11 cellular contexts compared by ENCODE assay signal in genomic region chr3:62559831-62560445, GRCh38.
A peak's percentile ranks its signal among the peaks of the same experiment; 100 is the strongest.
DNase-seq lines count a peak whose midpoint lies in the region; ATAC-seq, FAIRE-seq and TF ChIP-seq lines count a peak whose summit lies in the region.
"Had no signal": no experiment of that assay in that cellular context is flagged by ENCODE, and none has a peak within 500 bp of the region (broad histone marks: within the 10 kb centered on the region; RNA-seq: fewer than 3 reads in every experiment).

No MANE protein-coding gene starts in this region.

- no peak overlapping the region for H3K4me3 ChIP-seq in heart left ventricle
- no peak overlapping the region for H3K4me3 ChIP-seq in SU-DHL-6 (ENCODE audit: insufficient read depth, low read length, poor library complexity, severe bottlenecking)
- no peak overlapping the region for H3K4me3 ChIP-seq in upper lobe of right lung

- H3K9ac ChIP-seq in SU-DHL-6 (ENCODE audit: low read length) = no peak overlapping the region
- H3K9ac ChIP-seq: KMS-11 had no signal

- no peak overlapping the region for H2AFZ ChIP-seq in SU-DHL-6 (ENCODE audit: low read depth, low read length, severe bottlenecking)

- no peaks in the 10 kb centered on the region for H3K36me3 Mint-ChIP-seq in activated naive CD4-positive, alpha-beta T cell treated with anti-CD3 and anti-CD28 coated beads, Interleukin-2, amount 50 U/mL, for 72 hours
- H3K36me3 Mint-ChIP-seq: natural killer cell treated with Interleukin-12 subunit alpha and Interleukin-12 subunit beta and Interleukin-15 and Interleukin-18, amount 100 ng/mL, for 72 hours had no signal

- no peaks in the 10 kb centered on the region for H3F3A ChIP-seq in SU-DHL-6 (ENCODE audit: insufficient read depth)

- H3K9me3 ChIP-seq in heart left ventricle (no peaks in the 10 kb centered on the region), SU-DHL-6 (ENCODE audit: insufficient read depth, low read length) (no peaks in the 10 kb centered on the region), upper lobe of right lung (no peaks in the 10 kb centered on the region)

- H3K27ac ChIP-seq in heart left ventricle = no peak overlapping the region
- H3K27ac ChIP-seq in SU-DHL-6 (ENCODE audit: low read depth, low read length) = no peak overlapping the region
- H3K27ac ChIP-seq in upper lobe of right lung = no peak overlapping the region
- H3K27ac ChIP-seq: KMS-11 had no signal

- peaks cover 0 to 9% (median 0%) of the 10 kb centered on the region in 12 donors for H3K4me1 ChIP-seq in heart left ventricle
- no peaks in the 10 kb centered on the region for H3K4me1 ChIP-seq in upper lobe of right lung

- 40 to 49% (median 44%) methylated on average over 2 of the region's 2 CpGs for WGBS in heart left ventricle, 4 donors

- H4K20me1 ChIP-seq in SU-DHL-6 (ENCODE audit: low read depth, low read length) = no peaks in the 10 kb centered on the region

- no peaks in the 10 kb centered on the region for H3K9me2 ChIP-seq in SU-DHL-6 (replicated peaks; ENCODE audit: insufficient read depth, low read length)

- no peak for DNase-seq in heart left ventricle
- no peak for DNase-seq in left ventricle myocardium superior
- peak; percentile 11 for DNase-seq in hepatic stellate cell (ENCODE audit: low spot score)
- DNase-seq in upper lobe of right lung = no peak
- no peak for DNase-seq in activated naive CD4-positive, alpha-beta T cell treated with anti-CD3 and anti-CD28 coated beads, Interleukin-2, amount 50 U/mL, for 72 hours (ENCODE audit: low spot score in 2 of 2)
- no peak for DNase-seq in GM12892 (ENCODE audit: insufficient read length)

- no peaks in the 10 kb centered on the region for H3K36me3 ChIP-seq in heart left ventricle
- no peaks in the 10 kb centered on the region for H3K36me3 ChIP-seq in SU-DHL-6 (ENCODE audit: low read length)
- H3K36me3 ChIP-seq in upper lobe of right lung = no peaks in the 10 kb centered on the region

- H3K4me2 ChIP-seq in SU-DHL-6 (ENCODE audit: low read depth, low read length, poor library complexity, severe bottlenecking) = no peak overlapping the region
- H3K4me2 ChIP-seq: KMS-11 had no signal

- no peaks in the 10 kb centered on the region for H3K27me3 ChIP-seq in heart left ventricle
- H3K27me3 ChIP-seq in SU-DHL-6 (ENCODE audit: low read length) = no peaks in the 10 kb centered on the region
- no peaks in the 10 kb centered on the region for H3K27me3 ChIP-seq in upper lobe of right lung

- no peaks in the 10 kb centered on the region for H3K9me3 Mint-ChIP-seq in activated naive CD4-positive, alpha-beta T cell treated with anti-CD3 and anti-CD28 coated beads, Interleukin-2, amount 50 U/mL, for 72 hours
- H3K9me3 Mint-ChIP-seq: activated T-helper 1 cell treated with anti-CD3 and anti-CD28 coated beads, Interleukin-12 subunit alpha, Interleukin-12 subunit beta, Interleukin-2, Interleukin-4 antibody, amounts not matched to agents 30 ng/mL and 10 ng/mL and 1 ng/mL, durations not matched to agents 14 hours and 24 hours and 36 hours; natural killer cell treated with Interleukin-12 subunit alpha and Interleukin-12 subunit beta and Interleukin-15 and Interleukin-18, amount 100 ng/mL, for 72 hours had no signal

- TF ChIP-seq POLR2A in heart left ventricle (IDR thresholded peaks at IDR 0.05) = no peak
- TF ChIP-seq POLR2A in GM12892 (IDR thresholded peaks at IDR 0.05; ENCODE audit: low read depth, low read length) = no peak

- H3K27ac Mint-ChIP-seq in activated naive CD4-positive, alpha-beta T cell treated with anti-CD3 and anti-CD28 coated beads, Interleukin-2, amount 50 U/mL, for 72 hours = no peak overlapping the region
- H3K27ac Mint-ChIP-seq: activated T-helper 1 cell treated with anti-CD3 and anti-CD28 coated beads, Interleukin-12 subunit alpha, Interleukin-12 subunit beta, Interleukin-2, Interleukin-4 antibody, amounts not matched to agents 30 ng/mL and 10 ng/mL and 1 ng/mL, durations not matched to agents 14 hours and 24 hours and 36 hours; natural killer cell treated with Interleukin-12 subunit alpha and Interleukin-12 subunit beta and Interleukin-15 and Interleukin-18, amount 100 ng/mL, for 72 hours had no signal

- no peaks in the 10 kb centered on the region for H3K79me2 ChIP-seq in SU-DHL-6 (ENCODE audit: insufficient read depth, low read length)

- no peak for FAIRE-seq in GM12892 (lab: Jason Lieb, UNC)

- intact Hi-C loops in heart left ventricle (cut with DNase I) (loop anchor here in 8 of 10 donors (2.0 to 10.0 kb wide), 5 partner anchors 223 to 355 kb away; no protein-coding TSS in a partner anchor), left ventricle myocardium superior (cut with micrococcal nuclease) (loop anchor here (5.0 kb wide), 1 partner anchor 228 kb away; no protein-coding TSS in a partner anchor), upper lobe of right lung (cut with DNase I) (no loop called here)

- ATAC-seq in heart left ventricle = no peak
- no peak for ATAC-seq in left ventricle myocardium superior
- peak; percentile 39 for ATAC-seq in upper lobe of right lung
- ATAC-seq in activated naive CD4-positive, alpha-beta T cell treated with anti-CD3 and anti-CD28 coated beads, Interleukin-2, amount 50 U/mL, for 72 hours = no peak
- no peak for ATAC-seq in GM18519 (IDR thresholded peaks at IDR 0.05; ENCODE audit: low FRiP score, unreplicated experiment)
- ATAC-seq: natural killer cell treated with Interleukin-12 subunit alpha and Interleukin-12 subunit beta and Interleukin-15 and Interleukin-18, amount 100 ng/mL, for 72 hours had no signal

- TF ChIP-seq CTCF in heart left ventricle (IDR thresholded peaks at IDR 0.05) = peak in 8 of 12 donors; percentile 10 to 46 (median 27)
- peak; percentile 27 for TF ChIP-seq CTCF in SU-DHL-6 (IDR thresholded peaks at IDR 0.05; ENCODE audit: insufficient read depth, low read length, poor library complexity, severe bottlenecking)
- peak; percentile 50 for TF ChIP-seq CTCF in upper lobe of right lung (IDR thresholded peaks at IDR 0.05)
